8 cellular contexts compared by ENCODE assay signal in the genomic region with DNA sequence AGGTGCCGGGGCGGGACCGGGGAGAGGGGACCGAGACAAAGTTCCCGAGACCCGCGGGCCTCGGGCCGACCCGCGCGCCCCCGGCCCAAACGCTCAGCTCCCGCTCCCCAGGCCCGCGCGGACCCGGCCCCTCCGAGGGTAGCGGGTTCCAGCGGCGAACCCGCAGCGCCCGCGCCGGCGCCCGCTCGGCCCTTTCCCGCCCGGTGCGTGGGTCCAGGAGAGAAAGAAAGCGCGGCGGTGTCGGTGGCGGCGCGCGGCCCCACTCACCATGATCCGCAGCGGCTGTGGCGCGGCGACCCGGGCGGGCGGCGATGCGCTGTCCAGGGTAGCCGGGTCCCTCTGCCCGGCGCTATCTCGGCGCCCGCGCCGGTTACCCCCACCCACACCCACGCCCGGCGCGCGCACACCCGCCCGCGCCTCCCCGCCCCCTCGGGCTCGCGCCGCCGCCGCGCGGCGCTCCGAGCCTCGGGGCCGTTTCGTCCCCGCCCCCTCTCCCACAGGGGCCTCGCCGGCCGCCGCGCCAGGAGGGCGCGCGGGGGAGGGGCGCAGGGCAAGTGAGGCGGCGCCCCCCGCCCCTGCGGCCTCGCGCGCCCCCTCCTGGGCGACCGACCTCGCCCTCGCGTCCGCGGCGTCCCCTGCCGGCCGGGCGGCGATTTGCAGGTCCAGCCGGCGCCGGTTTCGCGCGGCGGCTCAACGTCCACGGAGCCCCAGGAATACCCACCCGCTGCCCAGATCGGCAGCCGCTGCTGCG. TPM values are rescaled to one million over a fixed set of nuclear protein-coding genes. Genes with fewer than 3 reads are reported as not detected.
A peak's percentile ranks its signal among the peaks of the same experiment; 100 is the strongest.
DNase-seq lines count a peak whose midpoint lies in the region; ATAC-seq and TF ChIP-seq lines count a peak whose summit lies in the region.

A gene with protein sequence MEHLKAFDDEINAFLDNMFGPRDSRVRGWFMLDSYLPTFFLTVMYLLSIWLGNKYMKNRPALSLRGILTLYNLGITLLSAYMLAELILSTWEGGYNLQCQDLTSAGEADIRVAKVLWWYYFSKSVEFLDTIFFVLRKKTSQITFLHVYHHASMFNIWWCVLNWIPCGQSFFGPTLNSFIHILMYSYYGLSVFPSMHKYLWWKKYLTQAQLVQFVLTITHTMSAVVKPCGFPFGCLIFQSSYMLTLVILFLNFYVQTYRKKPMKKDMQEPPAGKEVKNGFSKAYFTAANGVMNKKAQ (minus strand): TSS at position 345 of the 751 bp plus-strand sequence. CDS start 75 bp downstream, at position 270.

- H3K4me1 ChIP-seq in KMS-11 (ENCODE audit: low read depth, poor library complexity, severe bottlenecking), result no peaks in the 10 kb centered on the region
- peaks cover 7 to 8% of the 10 kb centered on the region in 2 experiments for H3K4me1 ChIP-seq in trophoblast cell (ENCODE audit: control insufficient read depth in 1 of 2, insufficient read depth in 2 of 2, low read length in 2 of 2)

- H3K4me2 ChIP-seq in KMS-11, result no peak within 1 kb of the TSS
- peak within 1 kb of the TSS; percentile 99 for H3K4me2 ChIP-seq in trophoblast cell (ENCODE audit: low read length)

- no peaks in the 10 kb centered on the region for H3K27me3 ChIP-seq in KMS-11 (ENCODE audit: insufficient read depth, low read depth)
- H3K27me3 ChIP-seq in trophoblast cell (ENCODE audit: insufficient read depth, low read length), result peaks cover 24% of the 10 kb centered on the region

- H3K27ac ChIP-seq in KMS-11 (no peak within 1 kb of the TSS), trophoblast cell (ENCODE audit: low read depth, low read length) (no peak within 1 kb of the TSS)

- H3K4ac ChIP-seq in trophoblast cell (ENCODE audit: low read depth, low read length), result no peak within 1 kb of the TSS

- TF ChIP-seq CTCF in AG04449 (IDR thresholded peaks at IDR 0.05; ENCODE audit: insufficient read depth, low read length, missing control alignments), result peak; percentile 71
- peak; percentile 84 for TF ChIP-seq CTCF in GM12875 (IDR thresholded peaks at IDR 0.05; ENCODE audit: borderline replicate concordance, insufficient read depth, low read depth, low read length)
- TF ChIP-seq CTCF in KMS-11 (conservative IDR thresholded peaks at IDR 0.05; ENCODE audit: low read depth, low read length), result 0 out of 2 replicates have a peak, but pooled peaks have one; percentile 29

- H2AK5ac ChIP-seq in trophoblast cell (ENCODE audit: low read length), result no peak within 1 kb of the TSS

- H2BK120ac ChIP-seq in trophoblast cell (ENCODE audit: insufficient read depth, low read length, poor library complexity), result peak within 1 kb of the TSS; percentile 56

- H3K9ac ChIP-seq in KMS-11 (no peak within 1 kb of the TSS), trophoblast cell (ENCODE audit: low read length) (peak within 1 kb of the TSS; percentile 35)

- no CpG with 5 or more reads among the region's 124 CpGs for WGBS in trophoblast cell (ENCODE audit: extremely low coverage, insufficient coverage, insufficient read length)

- H4K91ac ChIP-seq in trophoblast cell (ENCODE audit: low read depth, low read length), result no peak within 1 kb of the TSS

- H3K23ac ChIP-seq in trophoblast cell (ENCODE audit: low read length), result no peak within 1 kb of the TSS

- H3K4me3 ChIP-seq in AG04449 (ENCODE audit: low read depth, low read length), result peak within 1 kb of the TSS; percentile 62
- peak within 1 kb of the TSS; percentile 53 for H3K4me3 ChIP-seq in GM12875 (ENCODE audit: low read depth, low read length)
- no peak within 1 kb of the TSS for H3K4me3 ChIP-seq in KMS-11 (IDR thresholded peaks at IDR 0.05; ENCODE audit: insufficient read depth, low read depth, low read length)
- peak within 1 kb of the TSS; percentile 76 for H3K4me3 ChIP-seq in trophoblast cell (ENCODE audit: low read depth, low read length)

- H3K4me1 Mint-ChIP-seq in activated T-cell treated with anti-CD3 and anti-CD28 coated beads, Interleukin-2, amount 50 U/mL, for 72 hours (ENCODE audit: low read depth), result peaks cover 10% of the 10 kb centered on the region

- no peaks in the 10 kb centered on the region for H3K9me3 Mint-ChIP-seq in activated T-cell treated with anti-CD3 and anti-CD28 coated beads, Interleukin-2, amount 50 U/mL, for 72 hours

- H3K14ac ChIP-seq in trophoblast cell (ENCODE audit: low read length), result peak within 1 kb of the TSS; percentile 62

- H3K36me3 ChIP-seq in KMS-11 (ENCODE audit: insufficient read depth) (no peaks in the 10 kb centered on the region), trophoblast cell (ENCODE audit: control insufficient read depth in 1 of 2, insufficient read depth in 2 of 2, low read length in 2 of 2) (no peaks in the 10 kb centered on the region)

- POLR2A ChIA-PET in AG04449 (lab: Yijun Ruan, JAX), result no interaction called here

- CTCF ChIA-PET in AG04449 (lab: Yijun Ruan, JAX), result interaction anchor here (0.5 to 2.6 kb wide), 8 partner anchors 9 to 92 kb away, joined by 3 to 14 read pairs (median 6); no protein-coding TSS in a partner anchor

- H3K9me3 ChIP-seq in trophoblast cell (ENCODE audit: insufficient read depth, low read depth, low read length), result peaks cover 2% of the 10 kb centered on the region

- H3K27ac Mint-ChIP-seq in activated T-cell treated with anti-CD3 and anti-CD28 coated beads, Interleukin-2, amount 50 U/mL, for 72 hours, result no peak within 1 kb of the TSS

- peaks cover 4 to 8% of the 10 kb centered on the region in 2 donors for H3K36me3 Mint-ChIP-seq in activated T-cell treated with anti-CD3 and anti-CD28 coated beads, Interleukin-2, amount 50 U/mL, for 72 hours (ENCODE audit: insufficient read depth in 2 of 2)

- no peaks in the 10 kb centered on the region for H3K79me1 ChIP-seq in trophoblast cell (ENCODE audit: low read length)

- H4K20me1 ChIP-seq in KMS-11 (ENCODE audit: insufficient read depth), result no peaks in the 10 kb centered on the region

- no peak for DNase-seq in AG04449 (ENCODE audit: low read depth, low spot score)
- DNase-seq in activated T-cell treated with anti-CD3 and anti-CD28 coated beads, Interleukin-2, amount 50 U/mL, for 72 hours, result peak; percentile 36 to 39
- DNase-seq in germinal center (ENCODE audit: low spot score), result peak; percentile 59
- peak; percentile 46 to 70 for DNase-seq in trophoblast cell
- no peak for DNase-seq in T-helper 9 cell
- no peak for DNase-seq in activated CD4-positive, CD25-positive, alpha-beta regulatory T cell (lab: John Stamatoyannopoulos, UW)

- peaks cover 73% of the 10 kb centered on the region for H3K27me3 Mint-ChIP-seq in activated T-cell treated with anti-CD3 and anti-CD28 coated beads, Interleukin-2, amount 50 U/mL, for 72 hours (ENCODE audit: low read depth)

- H4K12ac ChIP-seq in trophoblast cell (ENCODE audit: low read depth, low read length), result no peak within 1 kb of the TSS

- peak within 1 kb of the TSS; percentile 80 to 81 for H3K4me3 Mint-ChIP-seq in activated T-cell treated with anti-CD3 and anti-CD28 coated beads, Interleukin-2, amount 50 U/mL, for 72 hours

- no peak within 1 kb of the TSS for H4K8ac ChIP-seq in trophoblast cell (ENCODE audit: low read depth, low read length)

- no peak within 1 kb of the TSS for H2BK12ac ChIP-seq in trophoblast cell (ENCODE audit: low read length)

- peak; percentile 68 to 81 for ATAC-seq in activated T-cell treated with anti-CD3 and anti-CD28 coated beads, Interleukin-2, amount 50 U/mL, for 72 hours (replicated peaks in 1 of 2)

- H3K79me2 ChIP-seq in KMS-11 (ENCODE audit: insufficient read depth, low read depth), result no peaks in the 10 kb centered on the region
- no peaks in the 10 kb centered on the region for H3K79me2 ChIP-seq in trophoblast cell (ENCODE audit: control insufficient read depth, insufficient read depth, low read length, poor library complexity)

- no peak within 1 kb of the TSS for H2BK5ac ChIP-seq in trophoblast cell (ENCODE audit: low read depth, low read length, poor library complexity)

- no peak within 1 kb of the TSS; the same call in 1 of the 2 replicates for H2AFZ ChIP-seq in KMS-11 (ENCODE audit: low read depth)
- peak within 1 kb of the TSS; percentile 82 for H2AFZ ChIP-seq in trophoblast cell (ENCODE audit: insufficient read depth, low read length, poor library complexity)

- no peak within 1 kb of the TSS for H3K18ac ChIP-seq in trophoblast cell (ENCODE audit: low read length)

RNA-seq across cellular contexts. Expression of the gene that starts here (rescaled TPM):
- under 1 TPM in 1 of 2 donors, not detected in 1; 0.07 TPM for total RNA-seq in activated T-cell treated with anti-CD3 and anti-CD28 coated beads, Interleukin-2, amount 50 U/mL, for 72 hours
- polyA plus RNA-seq in trophoblast cell (2013), result 0.90 and 1.0 TPM in 2 replicates

Comparison
In these comparisons a context has a peak if more than half of its experiments do, and no peak if none do; other contexts are left out.
1. Peak in DNase-seq and ATAC-seq in activated T-cell treated with anti-CD3 and anti-CD28 coated beads, Interleukin-2, amount 50 U/mL, for 72 hours; RNA of the gene not detected or under 1 TPM.
2. DNase-seq: peak in germinal center (single experiment) and trophoblast cell (2 of 2); none in AG04449 (single experiment), T-helper 9 cell (single experiment) and activated CD4-positive, CD25-positive, alpha-beta regulatory T cell (0 of 4).
3. CTCF ChIP-seq: peak in every context shown above with its lines; median percentile 84 in GM12875; 71 in AG04449; 29 in KMS-11.